Comparison of ENCODE assay signal across 14 cellular contexts in genomic region chr15:25435474-25436243, GRCh38. TPM values are rescaled to one million over a fixed set of nuclear protein-coding genes. Genes with fewer than 3 reads are reported as not detected.
DNase-seq lines count a peak whose midpoint lies in the region; ATAC-seq and TF ChIP-seq lines count a peak whose summit lies in the region.
"Had no signal": no experiment of that assay in that cellular context is flagged by ENCODE, and none has a peak within 500 bp of the region (broad histone marks: within the 10 kb centered on the region; RNA-seq: fewer than 3 reads in every experiment).

No MANE protein-coding gene starts in this region.

- H3K36me3 Mint-ChIP-seq in Caco-2 (ENCODE audit: insufficient read depth, unreplicated experiment): peaks cover 5% of the 10 kb centered on the region
- H3K36me3 Mint-ChIP-seq: immature natural killer cell had no signal

- H3K27me3 Mint-ChIP-seq in Caco-2 (ENCODE audit: insufficient read depth, unreplicated experiment): no peaks in the 10 kb centered on the region

- 0 out of 2 replicates have a peak overlapping the region, but pooled peaks have one; percentile 91 for H3K4me2 ChIP-seq in SK-N-SH
- H3K4me2 ChIP-seq in OCI-LY1 (ENCODE audit: low read length): peak overlapping the region; percentile 78
- no peak overlapping the region for H3K4me2 ChIP-seq in trophoblast cell (ENCODE audit: low read length)

- peak overlapping the region; percentile 94 for H3K4ac ChIP-seq in trophoblast cell (ENCODE audit: low read depth, low read length)

- H4K20me1 ChIP-seq in SK-N-SH (ENCODE audit: insufficient read depth) (peaks cover 75% of the 10 kb centered on the region), OCI-LY1 (ENCODE audit: insufficient read depth, low read length) (no peaks in the 10 kb centered on the region; the same call in 1 of the 2 replicates)

- CTCF ChIA-PET in SK-N-SH (lab: Yijun Ruan, JAX) (interaction anchor here (0.9 to 1.5 kb wide), 2 partner anchors 25 to 67 kb away, joined by 3 read pairs; no protein-coding TSS in a partner anchor), Caco-2 (lab: Charles Lee) (no interaction called here)

- H3K9ac ChIP-seq in SK-N-SH: no peak overlapping the region
- H3K9ac ChIP-seq in OCI-LY1 (ENCODE audit: low read length): no peak overlapping the region
- no peak overlapping the region for H3K9ac ChIP-seq in trophoblast cell (ENCODE audit: low read length)

- H3K4me1 ChIP-seq in SK-N-SH (ENCODE audit: control insufficient read depth in 1 of 2, insufficient read depth in 2 of 2, low read depth in 1 of 2, low read length in 1 of 2) (peaks cover 10 to 16% of the 10 kb centered on the region in 2 experiments; a peak in 3 of 4 replicates), OCI-LY1 (ENCODE audit: insufficient read depth, low read length, severe bottlenecking) (peaks cover 26% of the 10 kb centered on the region), trophoblast cell (ENCODE audit: control insufficient read depth in 1 of 2, insufficient read depth in 2 of 2, low read length in 2 of 2) (no peaks in the 10 kb centered on the region), Caco-2 (peaks cover 14% of the 10 kb centered on the region), foreskin keratinocyte (peaks cover 21% of the 10 kb centered on the region)

- H3K4me1 Mint-ChIP-seq in Caco-2 (ENCODE audit: low read depth, unreplicated experiment): peaks cover 14% of the 10 kb centered on the region

- intact Hi-C loops in Caco-2 (cut with micrococcal nuclease; ENCODE audit: unreplicated experiment): loop anchor here (5.0 kb wide), 2 partner anchors 83 to 478 kb away; no protein-coding TSS in a partner anchor

- no peaks in the 10 kb centered on the region for H3F3A ChIP-seq in SK-N-SH (replicated peaks; ENCODE audit: insufficient read depth)
- H3F3A ChIP-seq in OCI-LY1 (ENCODE audit: insufficient read depth, low read length): no peaks in the 10 kb centered on the region

- H3K79me1 ChIP-seq in trophoblast cell (ENCODE audit: low read length): peaks cover 9% of the 10 kb centered on the region

- H3K4me3 ChIP-seq in SK-N-SH (ENCODE audit: low read depth in 2 of 2, low read length in 1 of 2) (no peak overlapping the region), OCI-LY1 (ENCODE audit: low read depth, low read length, poor library complexity, severe bottlenecking) (peak overlapping the region; percentile 86), coronary artery (peak overlapping the region; percentile 98), trophoblast cell (ENCODE audit: low read depth, low read length) (no peak overlapping the region), Caco-2 (ENCODE audit: low read depth, low read length) (no peak overlapping the region)

- no peak overlapping the region for H4K12ac ChIP-seq in trophoblast cell (ENCODE audit: low read depth, low read length)

- no peak for TF ChIP-seq RAD21 in SK-N-SH (IDR thresholded peaks at IDR 0.05; ENCODE audit: low read length)

- H4K91ac ChIP-seq in trophoblast cell (ENCODE audit: low read depth, low read length): no peak overlapping the region

- H2BK5ac ChIP-seq in trophoblast cell (ENCODE audit: low read depth, low read length, poor library complexity): no peak overlapping the region

- H3K14ac ChIP-seq in trophoblast cell (ENCODE audit: low read length): no peak overlapping the region

- DNase-seq in SK-N-SH: no peak
- no peak for DNase-seq in coronary artery (ENCODE audit: low spot score)
- no peak for DNase-seq in trophoblast cell
- no peak for DNase-seq in Caco-2
- DNase-seq in foreskin keratinocyte: no peak
- DNase-seq in NAMALWA (ENCODE audit: low spot score): no peak
- DNase-seq: 8988T, cerebellar nuclear complex, H7, immature natural killer cell, NCI-H1048, right cardiac atrium had no signal

- no peak overlapping the region for H3K27ac Mint-ChIP-seq in Caco-2 (ENCODE audit: unreplicated experiment)

- TF ChIP-seq EP300 in SK-N-SH (IDR thresholded peaks at IDR 0.05; ENCODE audit: borderline replicate concordance in 1 of 2, low read depth in 1 of 2, low read length in 1 of 2): no peak

- H2AK5ac ChIP-seq in trophoblast cell (ENCODE audit: low read length): no peak overlapping the region

- H2AFZ ChIP-seq in SK-N-SH (ENCODE audit: low read depth) (no peak overlapping the region), OCI-LY1 (ENCODE audit: low read length) (no peak overlapping the region), trophoblast cell (ENCODE audit: insufficient read depth, low read length, poor library complexity) (no peak overlapping the region)

- H3K4me3 Mint-ChIP-seq in Caco-2 (ENCODE audit: unreplicated experiment): no peak overlapping the region

- POLR2A ChIA-PET in SK-N-SH (lab: Yijun Ruan, JAX) (no interaction called here), Caco-2 (lab: Charles Lee) (no interaction called here)

- no peaks in the 10 kb centered on the region for H3K9me3 Mint-ChIP-seq in Caco-2 (ENCODE audit: unreplicated experiment)
- H3K9me3 Mint-ChIP-seq: immature natural killer cell had no signal

- H3K18ac ChIP-seq in trophoblast cell (ENCODE audit: low read length): no peak overlapping the region

- TF ChIP-seq CTCF in SK-N-SH (IDR thresholded peaks at IDR 0.05) (no peak), OCI-LY1 (IDR thresholded peaks at IDR 0.05; ENCODE audit: low read length) (no peak), coronary artery (IDR thresholded peaks at IDR 0.05) (no peak), Caco-2 (IDR thresholded peaks at IDR 0.05; ENCODE audit: insufficient read depth in 1 of 2, low read depth in 1 of 2, low read length in 1 of 2, severe bottlenecking in 1 of 2, unreplicated experiment in 1 of 2) (no peak), foreskin keratinocyte (conservative IDR thresholded peaks at IDR 0.05) (no peak)

- no peak overlapping the region for H3K23ac ChIP-seq in trophoblast cell (ENCODE audit: low read length)

- ATAC-seq in SK-N-SH treated with all-trans-retinoic acid at 6 μM for 48 hours (no peak), foreskin keratinocyte (no peak)
- ATAC-seq: right cardiac atrium had no signal

- H3K9me2 ChIP-seq in SK-N-SH (no peaks in the 10 kb centered on the region), OCI-LY1 (ENCODE audit: low read depth, low read length) (no peaks in the 10 kb centered on the region)

- H3K27ac ChIP-seq in SK-N-SH (ENCODE audit: low read depth in 2 of 2, low read length in 1 of 2) (no peak overlapping the region), OCI-LY1 (ENCODE audit: low read depth, low read length, poor library complexity, severe bottlenecking) (no peak overlapping the region), coronary artery (no peak overlapping the region), trophoblast cell (ENCODE audit: low read depth, low read length) (no peak overlapping the region), foreskin keratinocyte (no peak overlapping the region)

- peaks cover 2 to 9% of the 10 kb centered on the region in 2 experiments for H3K36me3 ChIP-seq in SK-N-SH (replicated peaks in 1 of 2; ENCODE audit: control insufficient read depth in 1 of 2, insufficient read depth in 2 of 2, low read length in 1 of 2)
- peaks cover 49% of the 10 kb centered on the region for H3K36me3 ChIP-seq in OCI-LY1 (ENCODE audit: insufficient read depth, low read length)
- H3K36me3 ChIP-seq in trophoblast cell (ENCODE audit: control insufficient read depth in 1 of 2, insufficient read depth in 2 of 2, low read length in 2 of 2): no peaks in the 10 kb centered on the region
- no peaks in the 10 kb centered on the region for H3K36me3 ChIP-seq in Caco-2 (ENCODE audit: control insufficient read depth, insufficient read depth, low read length)

- peaks cover 81% of the 10 kb centered on the region for H3K79me2 ChIP-seq in SK-N-SH (ENCODE audit: insufficient read depth)
- peaks cover 78% of the 10 kb centered on the region for H3K79me2 ChIP-seq in OCI-LY1 (ENCODE audit: insufficient read depth, low read length)
- peaks cover 22% of the 10 kb centered on the region for H3K79me2 ChIP-seq in trophoblast cell (ENCODE audit: control insufficient read depth, insufficient read depth, low read length, poor library complexity)

- BruUV-seq in Caco-2 (replicated peaks; lab: Mats Ljungman, UMichigan): no TSS peak

- over 99% methylated on average over 5 of the region's 5 CpGs for WGBS in SK-N-SH (ENCODE audit: low lambda C conversion rate)
- no CpG with 5 or more reads among the region's 5 CpGs for WGBS in trophoblast cell (ENCODE audit: extremely low coverage, insufficient coverage, insufficient read length)

- no peak overlapping the region for H4K8ac ChIP-seq in trophoblast cell (ENCODE audit: low read depth, low read length)

- H2BK120ac ChIP-seq in trophoblast cell (ENCODE audit: insufficient read depth, low read length, poor library complexity): no peak overlapping the region

- no peaks in the 10 kb centered on the region for H3K27me3 ChIP-seq in SK-N-SH (ENCODE audit: insufficient read depth)
- H3K27me3 ChIP-seq in OCI-LY1 (ENCODE audit: insufficient read depth, low read length): no peaks in the 10 kb centered on the region
- no peaks in the 10 kb centered on the region for H3K27me3 ChIP-seq in trophoblast cell (ENCODE audit: insufficient read depth, low read length)
- H3K27me3 ChIP-seq in Caco-2 (replicated peaks; ENCODE audit: control insufficient read depth, insufficient read depth, low read length): no peaks in the 10 kb centered on the region
- no peaks in the 10 kb centered on the region for H3K27me3 ChIP-seq in foreskin keratinocyte

- H3K9me3 ChIP-seq in SK-N-SH (no peaks in the 10 kb centered on the region), OCI-LY1 (ENCODE audit: low read length) (peaks cover 9% of the 10 kb centered on the region; the same call in 1 of the 2 replicates), trophoblast cell (ENCODE audit: insufficient read depth, low read depth, low read length) (no peaks in the 10 kb centered on the region), Caco-2 (no peaks in the 10 kb centered on the region)

- no peak overlapping the region for H2BK12ac ChIP-seq in trophoblast cell (ENCODE audit: low read length)

TF ChIP-seq in SK-N-SH, 30 proteins besides CTCF, POLR2A, EP300 and RAD21 (continues in another document):
- no peak for TF ChIP-seq RCOR1 (IDR thresholded peaks at IDR 0.05; ENCODE audit: low read length)

TF ChIP-seq in SK-N-SH treated with all-trans-retinoic acid at 6 μM for 48 hours, 23 proteins besides CTCF, POLR2A, EP300 and RAD21 (continues in another document):
- TF ChIP-seq CSDC2 (CRISPR knock-in tag; IDR thresholded peaks at IDR 0.05): no peak

RNA-seq across cellular contexts. Expression of gene UBE3A, which starts 3.2 kb away (rescaled TPM):
- polyA plus RNA-seq in SK-N-SH (2012; rRNA removed): 9.7 and 11.3 TPM in 2 replicates
- polyA plus RNA-seq in SK-N-SH (2012; cell fraction: cytosol; rRNA removed): 11.6 and 18.0 TPM in 2 replicates
- 17.4 and 25.7 TPM in 2 replicates for polyA plus RNA-seq in SK-N-SH (2012; cell fraction: nucleus; rRNA removed)
- 49.5 and 50.0 TPM in 2 replicates for polyA plus RNA-seq in trophoblast cell (2013)
- total RNA-seq in Caco-2 (2022): 125 and 131 TPM in 2 replicates
- 51.4 and 54.4 TPM in 2 replicates for total RNA-seq in foreskin keratinocyte
- polyA plus RNA-seq in foreskin keratinocyte: 13.1 and 14.5 TPM in 2 replicates

Comparison
In these comparisons a context has a peak if more than half of its experiments do, and no peak if none do; other contexts are left out.
1. H3K4me3 ChIP-seq: peak in OCI-LY1 (single experiment) and coronary artery (single experiment); none in SK-N-SH (0 of 2), trophoblast cell (single experiment) and Caco-2 (single experiment).